Comparison of ENCODE assay signal across 1 cellular context in the genomic region with DNA sequence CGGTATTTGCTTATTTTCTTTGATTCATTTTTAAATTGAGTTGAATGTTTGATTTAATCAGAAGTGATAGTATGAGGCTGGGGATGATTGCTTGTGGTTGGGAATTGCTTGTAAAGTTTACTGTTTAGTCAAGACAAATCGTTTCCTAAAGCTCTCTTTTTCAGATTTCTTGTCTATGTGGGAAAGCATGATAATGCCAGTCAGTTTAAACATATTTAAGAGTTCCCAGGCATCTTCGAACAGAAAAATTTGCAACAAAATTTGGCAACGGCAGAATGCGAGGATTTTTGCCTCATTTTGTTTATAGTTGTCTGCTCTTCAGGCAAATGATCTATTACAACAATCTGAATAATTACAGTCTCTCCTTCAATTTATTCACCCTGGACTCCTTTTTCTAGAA.
TF ChIP-seq lines count a peak whose summit lies in the region.

No MANE protein-coding gene starts in this region.

TF ChIP-seq in HepG2, 621 proteins besides CTCF, POLR2A, EP300 and RAD21 (continued from another document):
- no peak for TF ChIP-seq NFKB2 (CRISPR knock-in tag; IDR thresholded peaks at IDR 0.05; ENCODE audit: borderline replicate concordance)
- TF ChIP-seq PHF21A (CRISPR knock-in tag; IDR thresholded peaks at IDR 0.05): no peak
- TF ChIP-seq, protein P1, sequence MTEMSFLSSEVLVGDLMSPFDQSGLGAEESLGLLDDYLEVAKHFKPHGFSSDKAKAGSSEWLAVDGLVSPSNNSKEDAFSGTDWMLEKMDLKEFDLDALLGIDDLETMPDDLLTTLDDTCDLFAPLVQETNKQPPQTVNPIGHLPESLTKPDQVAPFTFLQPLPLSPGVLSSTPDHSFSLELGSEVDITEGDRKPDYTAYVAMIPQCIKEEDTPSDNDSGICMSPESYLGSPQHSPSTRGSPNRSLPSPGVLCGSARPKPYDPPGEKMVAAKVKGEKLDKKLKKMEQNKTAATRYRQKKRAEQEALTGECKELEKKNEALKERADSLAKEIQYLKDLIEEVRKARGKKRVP (CRISPR knock-in tag; IDR thresholded peaks at IDR 0.05): no peak
- no peak for TF ChIP-seq HOXA9 (CRISPR knock-in tag; IDR thresholded peaks at IDR 0.05; ENCODE audit: borderline replicate concordance)
- no peak for TF ChIP-seq DPF2 (CRISPR knock-in tag; IDR thresholded peaks at IDR 0.05; ENCODE audit: borderline replicate concordance, low read depth)
- TF ChIP-seq ZC3H4 (CRISPR knock-in tag; IDR thresholded peaks at IDR 0.05; ENCODE audit: borderline replicate concordance): no peak
